Comparison of ENCODE assay signal across 14 cellular contexts in the genomic region with DNA sequence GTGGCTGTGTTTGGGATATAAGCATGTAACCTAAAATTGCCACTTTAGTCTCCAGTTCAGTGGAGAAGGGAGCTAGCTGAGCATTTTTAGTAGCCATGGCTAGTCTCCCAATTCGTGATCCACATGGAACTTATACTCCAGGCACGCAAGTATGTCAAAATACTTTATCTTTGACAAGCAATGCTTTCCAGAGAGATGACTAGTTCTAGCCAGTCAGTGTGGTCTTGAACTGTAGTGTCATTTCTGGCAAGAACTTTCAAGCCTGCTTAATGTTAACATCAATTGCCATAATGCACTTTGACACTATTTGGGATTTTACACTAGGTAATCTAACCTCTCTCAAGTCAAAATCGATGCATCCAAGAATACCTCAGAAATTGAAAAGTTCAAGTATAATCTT.
"Had no signal": no experiment of that assay in that cellular context is flagged by ENCODE, and none has a peak within 500 bp of the region (broad histone marks: within the 10 kb centered on the region; RNA-seq: fewer than 3 reads in every experiment).

No MANE protein-coding gene starts in this region.

- H3K4me3 ChIP-seq: body of pancreas, heart left ventricle, stomach, thoracic aorta had no signal

- DNase-seq: activated CD4-positive, alpha-beta T cell treated with anti-CD3 and anti-CD28 coated beads, Interleukin-2, amount 50 U/mL, for 48 hours; activated CD8-positive, alpha-beta memory T cell treated with anti-CD3 and anti-CD28 coated beads, Interleukin-2, amount 10 ng/mL, durations not matched to agents 7 days and 5 days; activated gamma-delta T cell treated with Interleukin-2 at 50 U/mL for 16 hours; activated T-cell treated with anti-CD3 and anti-CD28 coated beads, Interleukin-2, amount 50 U/mL, for 48 hours; body of pancreas; effector memory CD8-positive, alpha-beta T cell; foreskin keratinocyte; heart left ventricle; kidney; stimulated activated CD4-positive, alpha-beta T cell treated with anti-CD3 and anti-CD28 coated beads, Interleukin-15, amount 100 ng/mL, for 24 hours; stimulated activated CD4-positive, alpha-beta T cell treated with anti-CD3 and anti-CD28 coated beads, Interleukin-4, amount 100 ng/mL, for 24 hours; stomach had no signal

- H3K27ac ChIP-seq: body of pancreas, foreskin keratinocyte, heart left ventricle, parathyroid adenoma, stomach, thoracic aorta had no signal

- H3K36me3 ChIP-seq: heart left ventricle, stomach, thoracic aorta had no signal

- H3K27me3 ChIP-seq: body of pancreas, foreskin keratinocyte, heart left ventricle, stomach had no signal

- H3K9me3 ChIP-seq: body of pancreas, heart left ventricle, stomach, thoracic aorta had no signal

- H3K4me1 ChIP-seq: body of pancreas, heart left ventricle, parathyroid adenoma, stomach had no signal
